In the genomic region with DNA sequence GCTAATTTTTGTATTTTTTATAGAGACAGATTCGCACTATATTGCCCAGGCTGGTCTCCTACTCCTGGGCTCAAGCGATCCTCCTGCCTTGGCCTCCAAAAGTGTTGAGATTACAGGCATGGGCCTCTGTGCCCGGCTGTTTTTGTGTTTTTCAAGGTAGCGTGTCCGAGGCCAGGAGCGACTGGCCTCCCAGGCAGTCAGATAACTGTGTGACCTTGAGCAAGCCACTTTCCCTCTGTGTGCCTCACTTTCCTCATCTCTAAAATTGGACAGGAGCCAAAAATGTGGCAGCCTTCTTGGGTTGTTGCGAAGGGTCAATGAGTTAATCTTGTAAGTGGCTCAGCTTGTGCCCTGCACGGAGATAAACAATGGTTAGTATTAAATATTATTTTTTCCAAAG, we compare ENCODE assay signal across 10 cellular contexts. TPM values are rescaled to one million over a fixed set of nuclear protein-coding genes. Genes with fewer than 3 reads are reported as not detected.
DNase-seq lines count a peak whose midpoint lies in the region; ATAC-seq, FAIRE-seq and TF ChIP-seq lines count a peak whose summit lies in the region.
"Had no signal": no experiment of that assay in that cellular context is flagged by ENCODE, and none has a peak within 500 bp of the region (broad histone marks: within the 10 kb centered on the region; RNA-seq: fewer than 3 reads in every experiment).

No MANE protein-coding gene starts in this region.

- H3K4me1 ChIP-seq in CD4-positive, alpha-beta memory T cell (ENCODE audit: insufficient read depth, low read length): peaks cover 68% of the 10 kb centered on the region
- H3K4me1 ChIP-seq in Karpas-422 (ENCODE audit: low read length): peaks cover 27% of the 10 kb centered on the region
- peaks cover 16% of the 10 kb centered on the region for H3K4me1 ChIP-seq in GM12878 (ENCODE audit: control insufficient read depth, insufficient read depth, low read length)
- peaks cover 8% of the 10 kb centered on the region for H3K4me1 ChIP-seq in rectal smooth muscle tissue (ENCODE audit: control insufficient read depth, insufficient read depth, low read length)

- H2AFZ ChIP-seq in Karpas-422 (ENCODE audit: low read length): no peak overlapping the region
- no peak overlapping the region for H2AFZ ChIP-seq in GM12878 (ENCODE audit: control insufficient read depth, low read depth, low read length)

- H4K20me1 ChIP-seq in Karpas-422 (ENCODE audit: insufficient read depth, low read depth, low read length) (peaks cover 22% of the 10 kb centered on the region; the same call in 1 of the 2 replicates), GM12878 (ENCODE audit: control insufficient read depth, insufficient read depth) (peaks cover 4% of the 10 kb centered on the region)

- peaks cover 35 to 74% (median 56%) of the 10 kb centered on the region in 4 donors for H3K4me1 Mint-ChIP-seq in CD4-positive, alpha-beta memory T cell

- SMC1A ChIA-PET in GM12878 (lab: Charles Lee; ENCODE audit: uncharacterized antibody, unreplicated experiment): interaction anchor here (1.3 to 5.3 kb wide), 5 partner anchors 8 to 75 kb away, joined by 5 to 40 read pairs (median 18); a partner anchor contains a TSS

- POLR2A ChIA-PET in CD4-positive, alpha-beta memory T cell (lab: Charles Lee; ENCODE audit: partially characterized antibody): interaction anchor here (0.8 to 1.8 kb wide), 4 partner anchors 8 to 63 kb away, joined by 3 to 9 read pairs (median 6); a partner anchor contains a TSS
- POLR2A ChIA-PET in GM12878 (lab: Charles Lee): interaction anchor here (0.5 to 2.9 kb wide), 6 partner anchors 8 to 157 kb away, joined by 5 to 21 read pairs (median 6); a partner anchor contains a TSS

- H3K79me2 ChIP-seq in Karpas-422 (ENCODE audit: low read length) (peaks cover 73% of the 10 kb centered on the region), GM12878 (ENCODE audit: control insufficient read depth, insufficient read depth, low read length) (peaks cover 72% of the 10 kb centered on the region)

- no peak for TF ChIP-seq POLR2A in GM12878 (IDR thresholded peaks at IDR 0.05; ENCODE audit: low read depth, low read length)

- no peaks in the 10 kb centered on the region for H3K9me3 ChIP-seq in CD4-positive, alpha-beta memory T cell (ENCODE audit: control insufficient read depth in 1 of 2, low read length in 2 of 2)
- H3K9me3 ChIP-seq in Karpas-422 (ENCODE audit: low read length) (no peaks in the 10 kb centered on the region), GM12878 (replicated peaks; ENCODE audit: control insufficient read depth, insufficient read depth, low read length) (no peaks in the 10 kb centered on the region)
- H3K9me3 ChIP-seq: pancreas had no signal

- TF ChIP-seq CTCF in GM12878 (IDR thresholded peaks at IDR 0.05 in 2 of 3, conservative IDR thresholded peaks at IDR 0.05 in 1 of 3; ENCODE audit: control insufficient read depth in 2 of 3, extremely low read depth in 1 of 3, insufficient read depth in 1 of 3, low read depth in 3 of 3, low read length in 3 of 3): no peak

- no peaks in the 10 kb centered on the region for H3K9me2 ChIP-seq in Karpas-422 (replicated peaks; ENCODE audit: insufficient read depth, low read length)

- H3K27ac ChIP-seq in CD4-positive, alpha-beta memory T cell (ENCODE audit: low read depth, low read length): peak overlapping the region; percentile 40
- H3K27ac ChIP-seq in Karpas-422 (ENCODE audit: low read length) (peak overlapping the region; percentile 45; the same call in 1 of the 2 replicates), GM12878 (ENCODE audit: control insufficient read depth, insufficient read depth) (peak overlapping the region; percentile 66; the same call in 1 of the 2 replicates), rectal smooth muscle tissue (ENCODE audit: low read depth, low read length) (peak overlapping the region; percentile 11)
- H3K27ac ChIP-seq: pancreas had no signal

- no peak for TF ChIP-seq EP300 in GM12878 (IDR thresholded peaks at IDR 0.05; ENCODE audit: borderline replicate concordance in 1 of 2, control insufficient read depth in 1 of 2, low read depth in 2 of 2, low read length in 2 of 2)

- H3K36me3 ChIP-seq in CD4-positive, alpha-beta memory T cell (ENCODE audit: insufficient read depth, low read length): no peaks in the 10 kb centered on the region
- 0 out of 2 replicates have a peak, but pooled peaks cover 4% of the 10 kb centered on the region for H3K36me3 ChIP-seq in Karpas-422 (ENCODE audit: insufficient read depth, low read length)
- H3K36me3 ChIP-seq in GM12878 (ENCODE audit: control insufficient read depth in 2 of 2, insufficient read depth in 2 of 2, low read length in 1 of 2): peaks cover 2 to 3% of the 10 kb centered on the region in 2 experiments; a peak in 3 of 4 replicates
- H3K36me3 ChIP-seq in rectal smooth muscle tissue (ENCODE audit: control insufficient read depth, insufficient read depth, low read length): no peaks in the 10 kb centered on the region
- H3K36me3 ChIP-seq: pancreas had no signal

- peak overlapping the region; percentile 85 to 94 (median 89) for H3K27ac Mint-ChIP-seq in CD4-positive, alpha-beta memory T cell

- H3K4me2 ChIP-seq in Karpas-422 (ENCODE audit: low read depth, low read length, poor library complexity, severe bottlenecking) (peak overlapping the region; percentile 96), GM12878 (ENCODE audit: control insufficient read depth, insufficient read depth) (peak overlapping the region; percentile 67)

- WGBS in GM12878 (ENCODE audit: insufficient coverage, insufficient replicate concordance, low lambda C conversion rate, missing lambda C conversion rate): 97% methylated on average over 8 of the region's 8 CpGs

- no peaks in the 10 kb centered on the region for H3K27me3 Mint-ChIP-seq in CD4-positive, alpha-beta memory T cell

- CTCF ChIA-PET in CD4-positive, alpha-beta memory T cell (lab: Charles Lee; ENCODE audit: partially characterized antibody): interaction anchor here (0.7 kb wide), 1 partner anchor 49 kb away, joined by 4 read pairs; no protein-coding TSS in a partner anchor
- CTCF ChIA-PET in GM12878 (lab: Yijun Ruan, JAX): interaction anchor here (1.3 to 2.3 kb wide), 2 partner anchors 8 to 12 kb away, joined by 4 to 10 read pairs; no protein-coding TSS in a partner anchor

- RAD21 ChIA-PET in GM12878 (lab: Charles Lee; ENCODE audit: unreplicated experiment): interaction anchor here (0.9 to 2.8 kb wide), 4 partner anchors 8 to 74 kb away, joined by 3 to 28 read pairs (median 10); a partner anchor contains a TSS

- intact Hi-C loops in CD4-positive, alpha-beta memory T cell (cut with micrococcal nuclease): no loop called here
- intact Hi-C loops in GM12878 (cut with micrococcal nuclease; ENCODE audit: unreplicated experiment): loop anchor here (5.0 kb wide), 1 partner anchor 75 kb away; no protein-coding TSS in a partner anchor

- H3K4me3 ChIP-seq in CD4-positive, alpha-beta memory T cell (ENCODE audit: low read length in 2 of 2): no peak overlapping the region
- H3K4me3 ChIP-seq in Karpas-422 (ENCODE audit: low read length) (peak overlapping the region; percentile 4; the same call in 1 of the 2 replicates), GM12878 (peak overlapping the region; percentile 67), rectal smooth muscle tissue (ENCODE audit: low read length) (no peak overlapping the region)

- no peaks in the 10 kb centered on the region for H3K9me3 Mint-ChIP-seq in CD4-positive, alpha-beta memory T cell

- no peak for DNase-seq in CD4-positive, alpha-beta memory T cell
- DNase-seq in Karpas-422 (no peak), GM12878 (ENCODE audit: low read depth, low spot score) (no peak), cortex of kidney (lab: John Stamatoyannopoulos, UW) (no peak), NCI-H1694 treated with DMSO at 0.1 percent for 48 hours (lab: John Stamatoyannopoulos, UW) (no peak), anterior cingulate cortex (lab: John Stamatoyannopoulos, UW) (no peak)
- DNase-seq: activated CD4-positive, alpha-beta T cell treated with anti-CD3 and anti-CD28 coated beads for 1 hour had no signal

- no TSS peak for BruUV-seq in GM12878 (replicated peaks; lab: Mats Ljungman, UMichigan)

- H3K4me3 Mint-ChIP-seq in CD4-positive, alpha-beta memory T cell: peak overlapping the region; percentile 70 to 98 (median 95)

- in situ Hi-C loops in GM12878 (cut with MboI): no loop called here

- no peak for TF ChIP-seq RAD21 in GM12878 (IDR thresholded peaks at IDR 0.05; ENCODE audit: insufficient read depth, low read depth, low read length)

- no peaks in the 10 kb centered on the region for H3K27me3 ChIP-seq in CD4-positive, alpha-beta memory T cell (ENCODE audit: insufficient read depth, low read length)
- no peaks in the 10 kb centered on the region for H3K27me3 ChIP-seq in Karpas-422 (ENCODE audit: low read length)
- H3K27me3 ChIP-seq in GM12878 (replicated peaks in 1 of 2; ENCODE audit: control insufficient read depth in 2 of 2, insufficient read depth in 2 of 2, low read length in 1 of 2): no peaks in the 10 kb centered on the region
- H3K27me3 ChIP-seq in rectal smooth muscle tissue (ENCODE audit: control insufficient read depth, insufficient read depth, low read length): no peaks in the 10 kb centered on the region
- H3K27me3 ChIP-seq: pancreas had no signal

- ATAC-seq in GM12878 (no peak), HG03135 (IDR thresholded peaks at IDR 0.05; ENCODE audit: unreplicated experiment) (no peak)
- ATAC-seq: pancreas had no signal

- H3K36me3 Mint-ChIP-seq in CD4-positive, alpha-beta memory T cell: peaks cover 2 to 22% of the 10 kb centered on the region in 2 donors

- no peak for FAIRE-seq in GM12878 (lab: Jason Lieb, UNC)
- FAIRE-seq: pancreas had no signal

- H3K9ac ChIP-seq in Karpas-422 (ENCODE audit: low read length) (peak overlapping the region; percentile 41; the same call in 1 of the 2 replicates), GM12878 (ENCODE audit: control insufficient read depth, insufficient read depth, low read length) (peak overlapping the region; percentile 24; the same call in 1 of the 2 replicates), rectal smooth muscle tissue (ENCODE audit: low read length) (no peak overlapping the region)

RNA-seq across cellular contexts. Expression of a gene that starts 2.4 kb away (rescaled TPM):
- total RNA-seq in CD4-positive, alpha-beta memory T cell: 10 to 100 TPM; 57.3 to 69.9 TPM
- 10 to 100 TPM in 1 of 2 donors, 1 to 10 TPM in 1; 1.9 to 11.0 TPM for polyA plus RNA-seq in CD4-positive, alpha-beta memory T cell
- 23.6 and 28.3 TPM in 2 replicates for total RNA-seq in Karpas-422 (2014; rRNA removed; shearing (Covaris generic); ENCODE audit: low replicate concordance)
- total RNA-seq in GM12878 (2013; cell fraction: nucleolus; rRNA removed): 142 and 148 TPM in 2 replicates
- total RNA-seq in GM12878 (2014; rRNA removed) (18.9 and 21.8 TPM in 2 replicates), GM12878 (2014; rRNA removed; fragmentation: Illumina TruSeq; extraction: Trizol) (12.1 and 12.2 TPM in 2 replicates), GM12878 (2021) (41.7 and 44.6 TPM in 2 replicates)
- polyA plus RNA-seq in GM12878 (2011; ENCODE audit: low read depth): 20.3 TPM
- polyA plus RNA-seq in GM12878 (2011; rRNA removed) (15.3 and 27.5 TPM in 2 replicates), GM12878 (2014; fragmentation: Illumina TruSeq; extraction: Trizol) (19.1 and 21.7 TPM in 2 replicates), GM12878 (2014; fragmentation: Nextera tagmentation; extraction: Ambion mirVana) (1 to 10 TPM; 3.2 to 4.8 TPM), GM12878 (2014; rRNA removed) (16.9 and 20.6 TPM in 2 replicates), GM12878 (2016; fragmentation: Nextera tagmentation; extraction: Ambion mirVana) (10 to 100 TPM in 1 of 2 experiments, 1 to 10 TPM in 1; 4.0 to 10.1 TPM)
- 26.7 and 30.6 TPM in 2 replicates for polyA plus RNA-seq in GM12878 (2011; cell fraction: cytosol; rRNA removed)
- polyA plus RNA-seq in GM12878 (2011; cell fraction: nucleus; rRNA removed): 92.6 and 98.5 TPM in 2 replicates
- polyA plus RNA-seq in GM12878 (2012): 27.1 and 43.7 TPM in 2 replicates
- polyA minus RNA-seq in GM12878 (2011; rRNA and poly(A)+ RNA removed): 84.9 and 110 TPM in 2 replicates
- 20.8 and 28.8 TPM in 2 replicates for polyA minus RNA-seq in GM12878 (2011; cell fraction: cytosol; rRNA and poly(A)+ RNA removed)
- 39.2 and 69.1 TPM in 2 replicates for polyA minus RNA-seq in GM12878 (2011; cell fraction: nucleus; rRNA and poly(A)+ RNA removed)

Comparison
In these comparisons a context has a peak if more than half of its experiments do, and no peak if none do; other contexts are left out.
1. H3K27ac ChIP-seq: peak in every context shown above with its lines; median percentile 66 in GM12878; 45 in Karpas-422; 40 in CD4-positive, alpha-beta memory T cell; 11 in rectal smooth muscle tissue.
2. H3K4me3 ChIP-seq: peak in Karpas-422 (single experiment) and GM12878 (single experiment); none in CD4-positive, alpha-beta memory T cell (0 of 2) and rectal smooth muscle tissue (single experiment).